18 cellular contexts compared by ENCODE assay signal in the genomic region with DNA sequence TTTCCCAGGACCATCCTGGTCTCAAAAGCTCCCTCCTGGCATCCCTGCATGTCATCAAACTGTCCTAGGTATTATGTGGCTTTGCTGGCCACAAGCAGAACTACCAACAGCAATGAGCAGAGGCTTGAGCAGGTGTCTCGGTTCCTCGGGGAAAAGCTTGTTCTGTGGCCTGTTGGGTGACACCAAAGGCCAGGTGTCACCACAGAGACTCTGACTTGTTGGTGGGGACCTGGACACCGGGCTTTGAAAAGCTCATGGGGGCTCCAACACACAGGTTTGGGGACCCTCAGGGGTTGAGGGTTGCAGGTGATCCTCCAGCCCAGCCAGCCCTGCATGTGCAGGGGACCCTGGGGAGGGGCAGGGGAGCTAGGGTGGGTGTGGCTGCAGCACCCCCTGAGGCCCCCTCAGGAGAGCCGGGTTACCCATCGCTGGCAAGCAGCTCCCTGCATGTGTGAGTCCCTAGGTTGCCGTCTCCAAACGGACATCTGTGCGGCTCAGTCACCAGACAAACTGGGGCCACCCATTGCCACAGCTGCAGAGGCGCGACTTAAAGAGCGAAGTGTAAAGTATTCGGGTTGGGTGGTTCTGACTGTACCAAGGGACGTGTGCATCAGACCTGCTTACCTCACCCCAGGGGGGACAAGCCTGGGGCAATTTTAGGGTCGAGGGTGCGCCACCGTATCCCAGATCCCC.
"Had no signal": no experiment of that assay in that cellular context is flagged by ENCODE, and none has a peak within 500 bp of the region (broad histone marks: within the 10 kb centered on the region; RNA-seq: fewer than 3 reads in every experiment).

No MANE protein-coding gene starts in this region.

- H3K36me3 ChIP-seq: left lung, neutrophil, sigmoid colon had no signal

- H3K9ac ChIP-seq: parathyroid adenoma had no signal

- H3K27ac Mint-ChIP-seq: activated B cell treated with CpG ODN at 0.5 μM for 24 hours; activated CD8-positive, alpha-beta T cell treated with anti-CD3 and anti-CD28 coated beads for 36 hours; activated naive CD4-positive, alpha-beta T cell treated with anti-CD3 and anti-CD28 coated beads for 36 hours had no signal

- H3K4me3 Mint-ChIP-seq: activated B cell treated with CpG ODN at 0.5 μM for 24 hours; activated CD8-positive, alpha-beta T cell treated with anti-CD3 and anti-CD28 coated beads for 36 hours; activated naive CD4-positive, alpha-beta T cell treated with anti-CD3 and anti-CD28 coated beads for 36 hours; activated T-cell treated with anti-CD3 and anti-CD28 coated beads, Interleukin-2, amount 50 U/mL, for 4 hours had no signal

- H3K27me3 ChIP-seq: body of pancreas, left lung, sigmoid colon, tibial nerve had no signal

- H3K27me3 Mint-ChIP-seq: activated CD8-positive, alpha-beta T cell treated with anti-CD3 and anti-CD28 coated beads for 36 hours had no signal

- H3K4me3 ChIP-seq: body of pancreas, left lung, sigmoid colon, tibial nerve had no signal

- ATAC-seq: activated CD8-positive, alpha-beta T cell treated with anti-CD3 and anti-CD28 coated beads for 36 hours; activated T-cell treated with anti-CD3 and anti-CD28 coated beads, Interleukin-2, amount 50 U/mL, for 4 hours; body of pancreas; left lung had no signal

- H3K79me2 ChIP-seq: parathyroid adenoma had no signal

- H3K9me3 Mint-ChIP-seq: activated B cell treated with CpG ODN at 0.5 μM for 24 hours; activated CD8-positive, alpha-beta T cell treated with anti-CD3 and anti-CD28 coated beads for 36 hours; activated naive CD4-positive, alpha-beta T cell treated with anti-CD3 and anti-CD28 coated beads for 36 hours; activated T-cell treated with anti-CD3 and anti-CD28 coated beads, Interleukin-2, amount 50 U/mL, for 4 hours had no signal

- H2AFZ ChIP-seq: parathyroid adenoma had no signal

- DNase-seq: activated B cell treated with CpG ODN at 0.5 μM for 24 hours; activated CD4-positive, alpha-beta T cell treated with anti-CD3 and anti-CD28 coated beads for 48 hours; activated CD8-positive, alpha-beta T cell treated with anti-CD3 and anti-CD28 coated beads for 36 hours; activated naive CD4-positive, alpha-beta T cell treated with anti-CD3 and anti-CD28 coated beads for 36 hours; activated T-cell treated with anti-CD3 and anti-CD28 coated beads, Interleukin-2, amount 50 U/mL, for 4 hours; body of pancreas; central memory CD4-positive, alpha-beta T cell; erythroblast; foreskin melanocyte; sigmoid colon; stimulated activated CD8-positive, alpha-beta memory T cell treated with anti-CD3 and anti-CD28 coated beads, Interleukin-4, amount 100 ng/mL, for 48 hours; stimulated activated naive CD4-positive, alpha-beta T cell treated with Interleukin-2 at 50 U/mL for 16 hours; T-helper 1 cell; T-helper 9 cell had no signal

- H3K9me3 ChIP-seq: body of pancreas, left lung, neutrophil, sigmoid colon, tibial nerve had no signal

- H3K4me1 ChIP-seq: body of pancreas, parathyroid adenoma had no signal

- H3K27ac ChIP-seq: body of pancreas, left lung, neutrophil, parathyroid adenoma, sigmoid colon, tibial nerve had no signal
